In genomic region chr5:8842906-8843590, GRCh38 we compare ENCODE assay signal across 9 cellular contexts.
A peak's percentile ranks its signal among the peaks of the same experiment; 100 is the strongest.
DNase-seq lines count a peak whose midpoint lies in the region; ATAC-seq, FAIRE-seq and TF ChIP-seq lines count a peak whose summit lies in the region.
"Had no signal": no experiment of that assay in that cellular context is flagged by ENCODE, and none has a peak within 500 bp of the region (broad histone marks: within the 10 kb centered on the region; RNA-seq: fewer than 3 reads in every experiment).

No MANE protein-coding gene starts in this region.

- peak overlapping the region in 1 of 2 donors; percentile 18 for H3K27ac ChIP-seq in left lung

- H3K27me3 Mint-ChIP-seq in natural killer cell (ENCODE audit: low read depth in 2 of 2): no peaks in the 10 kb centered on the region
- H3K27me3 Mint-ChIP-seq in effector memory CD8-positive, alpha-beta T cell: no peaks in the 10 kb centered on the region

- peaks cover 0 to 17% of the 10 kb centered on the region in 2 donors for H3K9me3 ChIP-seq in left lung

- no peak overlapping the region for H3K4me3 Mint-ChIP-seq in natural killer cell
- H3K4me3 Mint-ChIP-seq in effector memory CD8-positive, alpha-beta T cell: no peak overlapping the region

- H3K4me1 Mint-ChIP-seq in natural killer cell: no peaks in the 10 kb centered on the region
- no peaks in the 10 kb centered on the region for H3K4me1 Mint-ChIP-seq in effector memory CD8-positive, alpha-beta T cell (ENCODE audit: low read depth in 2 of 2)

- no peaks in the 10 kb centered on the region for H3K27me3 ChIP-seq in bronchial epithelial cell (ENCODE audit: control insufficient read depth, insufficient read depth, low read length)
- no peaks in the 10 kb centered on the region for H3K27me3 ChIP-seq in left lung

- no peaks in the 10 kb centered on the region for H3K4me1 ChIP-seq in left lung

- DNase-seq in AG20443 (ENCODE audit: low spot score): peak; percentile 62
- peak; percentile 20 for DNase-seq in NCI-H2107 (lab: John Stamatoyannopoulos, UW)
- DNase-seq in bronchial epithelial cell (ENCODE audit: low read depth): peak; percentile 19
- no peak for DNase-seq in left lung
- DNase-seq in NCI-H1092 (lab: John Stamatoyannopoulos, UW): no peak
- no peak for DNase-seq in natural killer cell
- DNase-seq in effector memory CD8-positive, alpha-beta T cell: no peak
- no peak for DNase-seq in NK-92 treated with Interleukin-12 subunit alpha and Interleukin-12 subunit beta, amount 100 ng/mL, for 24 hours (lab: John Stamatoyannopoulos, UW)
- DNase-seq: GDM1 had no signal

- intact Hi-C loops in left lung (cut with DNase I) (no loop called here), natural killer cell (cut with micrococcal nuclease) (no loop called here)

- H3K4me3 ChIP-seq in bronchial epithelial cell (ENCODE audit: low read depth, low read length) (no peak overlapping the region), left lung (no peak overlapping the region)

- no peak for FAIRE-seq in bronchial epithelial cell (lab: Jason Lieb, UNC)

- H3K36me3 ChIP-seq in bronchial epithelial cell (ENCODE audit: control insufficient read depth, insufficient read depth, low read length): no peaks in the 10 kb centered on the region
- H3K36me3 ChIP-seq in left lung: no peaks in the 10 kb centered on the region

- no peak overlapping the region for H3K27ac Mint-ChIP-seq in natural killer cell
- H3K27ac Mint-ChIP-seq in effector memory CD8-positive, alpha-beta T cell: no peak overlapping the region

- H3K36me3 Mint-ChIP-seq in natural killer cell: peaks cover 1% of the 10 kb centered on the region
- peaks cover 3% of the 10 kb centered on the region for H3K36me3 Mint-ChIP-seq in effector memory CD8-positive, alpha-beta T cell (ENCODE audit: insufficient read depth)

- ATAC-seq in left lung (peak; percentile 41), natural killer cell (no peak)
- no peak for ATAC-seq in effector memory CD8-positive, alpha-beta T cell (replicated peaks)

- peaks cover 6 to 11% of the 10 kb centered on the region in 2 donors for H3K9me3 Mint-ChIP-seq in natural killer cell
- peaks cover 13 to 19% of the 10 kb centered on the region in 2 donors for H3K9me3 Mint-ChIP-seq in effector memory CD8-positive, alpha-beta T cell

- TF ChIP-seq CTCF in bronchial epithelial cell (IDR thresholded peaks at IDR 0.05; ENCODE audit: insufficient read depth, low read length, severe bottlenecking): peak; percentile 61
- TF ChIP-seq CTCF in left lung (IDR thresholded peaks at IDR 0.05): no peak
- no peak for TF ChIP-seq CTCF in natural killer cell (IDR thresholded peaks at IDR 0.05)

Comparison
In these comparisons a context has a peak if more than half of its experiments do, and no peak if none do; other contexts are left out.
1. DNase-seq: peak in AG20443 (single experiment), NCI-H2107 (single experiment) and bronchial epithelial cell (single experiment); none in left lung (0 of 2), NCI-H1092 (single experiment), natural killer cell (single experiment), effector memory CD8-positive, alpha-beta T cell (0 of 3) and NK-92 treated with Interleukin-12 subunit alpha and Interleukin-12 subunit beta, amount 100 ng/mL, for 24 hours (single experiment).